Comparison of ENCODE assay signal across 28 cellular contexts in the genomic region with DNA sequence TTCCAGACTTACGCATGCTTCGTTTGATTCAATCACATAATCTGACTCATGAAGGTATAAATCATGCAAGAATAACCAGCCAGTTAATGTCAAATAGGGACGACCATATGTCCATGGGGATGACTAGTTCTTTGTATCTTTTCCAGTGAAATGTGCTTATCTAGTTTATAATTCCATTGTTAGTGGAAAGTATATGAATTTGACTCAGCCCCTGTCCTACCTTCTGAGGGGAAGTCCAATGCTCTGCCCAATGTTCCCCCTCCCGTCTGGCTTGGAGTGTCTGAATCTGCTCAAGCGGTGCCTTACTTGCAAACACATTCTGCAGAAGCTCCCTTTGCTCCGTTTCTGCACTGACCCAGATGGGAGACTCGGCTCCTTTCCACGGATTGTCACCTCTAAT. TPM values are rescaled to one million over a fixed set of nuclear protein-coding genes. Genes with fewer than 3 reads are reported as not detected.
A peak's percentile ranks its signal among the peaks of the same experiment; 100 is the strongest.
DNase-seq lines count a peak whose midpoint lies in the region; ATAC-seq and TF ChIP-seq lines count a peak whose summit lies in the region.
"Had no signal": no experiment of that assay in that cellular context is flagged by ENCODE, and none has a peak within 500 bp of the region (broad histone marks: within the 10 kb centered on the region; RNA-seq: fewer than 3 reads in every experiment).

No MANE protein-coding gene starts in this region.

- POLR2A ChIA-PET in PC-3 (lab: Charles Lee; ENCODE audit: unreplicated experiment), result no interaction called here
- POLR2A ChIA-PET in CD4-positive, alpha-beta memory T cell (lab: Charles Lee; ENCODE audit: partially characterized antibody), result no interaction called here

- H3K4me2 ChIP-seq in PC-3 (ENCODE audit: low read length), result no peak overlapping the region
- H3K4me2 ChIP-seq: neural progenitor cell had no signal

- peaks cover 22 to 33% of the 10 kb centered on the region in 2 donors for H3K27me3 Mint-ChIP-seq in CD4-positive, alpha-beta memory T cell
- peaks cover 2 to 14% (median 13%) of the 10 kb centered on the region in 3 donors for H3K27me3 Mint-ChIP-seq in immature natural killer cell (ENCODE audit: low read depth in 3 of 3)

- no peak overlapping the region for H3K9ac ChIP-seq in PC-3 (ENCODE audit: low read length)
- H3K9ac ChIP-seq: neural progenitor cell had no signal

- intact Hi-C loops in PC-3 (cut with micrococcal nuclease), result no loop called here
- intact Hi-C loops in esophagus muscularis mucosa (cut with DNase I), result no loop called here
- intact Hi-C loops in CD4-positive, alpha-beta memory T cell (cut with micrococcal nuclease), result no loop called here

- peaks cover 0 to 9% (median 5%) of the 10 kb centered on the region in 8 donors for H3K9me3 Mint-ChIP-seq in CD4-positive, alpha-beta memory T cell
- H3K9me3 Mint-ChIP-seq in immature natural killer cell, result peaks cover 0 to 4% (median 0%) of the 10 kb centered on the region in 6 donors

- TF ChIP-seq CTCF in PC-3 (conservative IDR thresholded peaks at IDR 0.05; ENCODE audit: low read depth, low read length) (no peak), esophagus muscularis mucosa (IDR thresholded peaks at IDR 0.05) (no peak)

- 57% methylated on average over 8 of the region's 8 CpGs for whole genome bisulfite sequencing in esophagus muscularis mucosa

- H3K79me2 ChIP-seq in PC-3 (ENCODE audit: low read length), result no peaks in the 10 kb centered on the region

- no peak overlapping the region for H2AFZ ChIP-seq in PC-3 (ENCODE audit: low read length)
- H2AFZ ChIP-seq: neural progenitor cell had no signal

- no peaks in the 10 kb centered on the region for H3K9me3 ChIP-seq in PC-3 (ENCODE audit: low read length)
- peaks cover 0 to 14% (median 8%) of the 10 kb centered on the region in 4 donors for H3K9me3 ChIP-seq in esophagus muscularis mucosa
- no peaks in the 10 kb centered on the region for H3K9me3 ChIP-seq in CD4-positive, alpha-beta memory T cell (ENCODE audit: control insufficient read depth in 1 of 2, low read length in 2 of 2)

- peak; percentile 77 for DNase-seq in A172 (ENCODE audit: low spot score)
- DNase-seq in G401 (ENCODE audit: low spot score), result peak; percentile 86
- peak; percentile 45 for DNase-seq in PC-3
- DNase-seq in esophagus muscularis mucosa (ENCODE audit: extremely low spot score), result peak; percentile 60
- DNase-seq in CD4-positive, alpha-beta memory T cell, result no peak
- DNase-seq in immature natural killer cell, result no peak
- DNase-seq: 8988T; activated CD4-positive, alpha-beta T cell treated with anti-CD3 and anti-CD28 coated beads for 4 hours; activated naive CD4-positive, alpha-beta T cell; activated T-cell treated with anti-CD3 and anti-CD28 coated beads, Interleukin-2, amount 50 U/mL, for 24 hours; DMS79 treated with DMSO at 0.1 percent for 48 hours; heart right ventricle; MM.1S; NCI-H1436 treated with DMSO at 0.1 percent for 48 hours; NCI-H2171; NCI-H524; posterior cingulate gyrus; SJCRH30 had no signal

- H3K27me3 ChIP-seq in PC-3 (ENCODE audit: low read length) (peaks cover 81% of the 10 kb centered on the region), esophagus muscularis mucosa (peaks cover 0 to 56% (median 3%) of the 10 kb centered on the region in 4 donors)
- no peaks in the 10 kb centered on the region for H3K27me3 ChIP-seq in CD4-positive, alpha-beta memory T cell (ENCODE audit: insufficient read depth, low read length)
- H3K27me3 ChIP-seq: SJCRH30 had no signal

- no peak overlapping the region for H3K27ac ChIP-seq in PC-3 (ENCODE audit: low read length)
- H3K27ac ChIP-seq in esophagus muscularis mucosa (replicated peaks in 1 of 4), result no peak overlapping the region
- no peak overlapping the region for H3K27ac ChIP-seq in CD4-positive, alpha-beta memory T cell (ENCODE audit: low read depth, low read length)
- H3K27ac ChIP-seq: coronary artery, heart right ventricle, neural progenitor cell, SJCRH30, tibial nerve had no signal

- no peak for TF ChIP-seq POLR2A in esophagus muscularis mucosa (IDR thresholded peaks at IDR 0.05; ENCODE audit: low read depth)

- in situ Hi-C loops in G401 (cut with HindIII; ENCODE audit: low sequenced_read_pairs), result no loop called here

- H3K36me3 Mint-ChIP-seq in CD4-positive, alpha-beta memory T cell, result no peaks in the 10 kb centered on the region
- no peaks in the 10 kb centered on the region for H3K36me3 Mint-ChIP-seq in immature natural killer cell
- H3K36me3 Mint-ChIP-seq: memory B cell, neural progenitor cell had no signal

- ATAC-seq in PC-3 (peak; percentile 37), GM21786 (IDR thresholded peaks at IDR 0.05; ENCODE audit: unreplicated experiment) (no peak), GM21825 (IDR thresholded peaks at IDR 0.05; ENCODE audit: unreplicated experiment) (no peak)
- ATAC-seq: heart right ventricle, K562, Panc1 had no signal

- BruUV-seq in PC-3 (replicated peaks; lab: Mats Ljungman, UMichigan), result no TSS peak

- no peaks in the 10 kb centered on the region for H3F3A ChIP-seq in PC-3 (ENCODE audit: low read length, unreplicated experiment)

- CTCF ChIA-PET in PC-3 (lab: Charles Lee), result no interaction called here
- CTCF ChIA-PET in CD4-positive, alpha-beta memory T cell (lab: Charles Lee; ENCODE audit: partially characterized antibody), result interaction anchor here (1.5 kb wide), 1 partner anchor 34 kb away, joined by 4 read pairs; no protein-coding TSS in a partner anchor

- H3K9me2 ChIP-seq in PC-3 (replicated peaks; ENCODE audit: low read length), result no peaks in the 10 kb centered on the region

- H4K20me1 ChIP-seq in PC-3 (ENCODE audit: low read length), result no peaks in the 10 kb centered on the region

- TF ChIP-seq EP300 in esophagus muscularis mucosa (IDR thresholded peaks at IDR 0.05), result no peak

- H3K4me3 ChIP-seq in PC-3 (ENCODE audit: low read length) (no peak overlapping the region), esophagus muscularis mucosa (no peak overlapping the region)
- H3K4me3 ChIP-seq in CD4-positive, alpha-beta memory T cell (ENCODE audit: low read length in 2 of 2), result no peak overlapping the region
- H3K4me3 ChIP-seq: coronary artery, heart right ventricle, K562, neural progenitor cell, SJCRH30, tibial nerve had no signal

- H3K36me3 ChIP-seq in PC-3 (ENCODE audit: low read depth, low read length) (no peaks in the 10 kb centered on the region), esophagus muscularis mucosa (no peaks in the 10 kb centered on the region)
- no peaks in the 10 kb centered on the region for H3K36me3 ChIP-seq in CD4-positive, alpha-beta memory T cell (ENCODE audit: insufficient read depth, low read length)
- H3K36me3 ChIP-seq: heart right ventricle, neural progenitor cell, SJCRH30, tibial nerve had no signal

- H3K27ac Mint-ChIP-seq in CD4-positive, alpha-beta memory T cell, result no peak overlapping the region
- no peak overlapping the region for H3K27ac Mint-ChIP-seq in immature natural killer cell
- H3K27ac Mint-ChIP-seq: activated T-cell treated with anti-CD3 and anti-CD28 coated beads, Interleukin-2, amount 50 U/mL, for 24 hours; memory B cell; neural progenitor cell; T-helper 1 cell treated with Interleukin-12 subunit alpha and Interleukin-12 subunit beta and Interleukin-4 antibody, amounts not matched to agents 30 μg/mL and 1 μg/mL, for 36 hours had no signal

- H3K4me3 Mint-ChIP-seq in CD4-positive, alpha-beta memory T cell, result no peak overlapping the region
- H3K4me3 Mint-ChIP-seq in immature natural killer cell, result no peak overlapping the region
- H3K4me3 Mint-ChIP-seq: activated T-cell treated with anti-CD3 and anti-CD28 coated beads, Interleukin-2, amount 50 U/mL, for 24 hours; memory B cell; neural progenitor cell; T-helper 1 cell treated with Interleukin-12 subunit alpha and Interleukin-12 subunit beta and Interleukin-4 antibody, amounts not matched to agents 30 μg/mL and 1 μg/mL, for 36 hours had no signal

- H3K4me1 Mint-ChIP-seq in CD4-positive, alpha-beta memory T cell, result no peaks in the 10 kb centered on the region
- H3K4me1 Mint-ChIP-seq in immature natural killer cell, result no peaks in the 10 kb centered on the region
- H3K4me1 Mint-ChIP-seq: memory B cell, neural progenitor cell had no signal

- H3K4me1 ChIP-seq in PC-3 (ENCODE audit: insufficient read depth, low read length), result 0 out of 2 replicates have a peak, but pooled peaks cover 3% of the 10 kb centered on the region
- H3K4me1 ChIP-seq in esophagus muscularis mucosa, result no peaks in the 10 kb centered on the region
- no peaks in the 10 kb centered on the region for H3K4me1 ChIP-seq in CD4-positive, alpha-beta memory T cell (ENCODE audit: insufficient read depth, low read length)
- H3K4me1 ChIP-seq: heart right ventricle, neural progenitor cell, tibial nerve had no signal

RNA-seq across cellular contexts. Expression of gene EPHB3, which starts 55.0 kb away (rescaled TPM):
- 1.1 and 1.4 TPM in 2 replicates for total RNA-seq in A172 (2014; rRNA removed; shearing (Covaris generic))
- 2.8 and 3.9 TPM in 2 replicates for total RNA-seq in G401 (2014; rRNA removed; shearing (Covaris generic))
- total RNA-seq in PC-3 (2014; rRNA removed), result 18.2 and 23.1 TPM in 2 replicates
- 1 to 10 TPM; 1.5 to 6.1 (median 3.5) TPM for total RNA-seq in esophagus muscularis mucosa
- under 1 TPM; 0.29 to 0.67 TPM for total RNA-seq in CD4-positive, alpha-beta memory T cell
- polyA plus RNA-seq in CD4-positive, alpha-beta memory T cell, result under 1 TPM; 0.04 to 0.79 TPM
- polyA plus RNA-seq in immature natural killer cell, result 1 to 10 TPM in 1 of 3 donors, not detected in 2; 3.0 TPM
- total RNA-seq: activated CD8-positive, alpha-beta memory T cell treated with anti-CD3 and anti-CD28 coated beads for 36 hours; K562 had no signal
- polyA plus RNA-seq: K562 had no signal

Comparison
In these comparisons a context has a peak if more than half of its experiments do, and no peak if none do; other contexts are left out.
1. DNase-seq: peak in A172 (single experiment), G401 (single experiment), PC-3 (single experiment) and esophagus muscularis mucosa (single experiment); none in CD4-positive, alpha-beta memory T cell (0 of 5) and immature natural killer cell (0 of 3).